ENCODE assay signal across 32 cellular contexts in the genomic region with DNA sequence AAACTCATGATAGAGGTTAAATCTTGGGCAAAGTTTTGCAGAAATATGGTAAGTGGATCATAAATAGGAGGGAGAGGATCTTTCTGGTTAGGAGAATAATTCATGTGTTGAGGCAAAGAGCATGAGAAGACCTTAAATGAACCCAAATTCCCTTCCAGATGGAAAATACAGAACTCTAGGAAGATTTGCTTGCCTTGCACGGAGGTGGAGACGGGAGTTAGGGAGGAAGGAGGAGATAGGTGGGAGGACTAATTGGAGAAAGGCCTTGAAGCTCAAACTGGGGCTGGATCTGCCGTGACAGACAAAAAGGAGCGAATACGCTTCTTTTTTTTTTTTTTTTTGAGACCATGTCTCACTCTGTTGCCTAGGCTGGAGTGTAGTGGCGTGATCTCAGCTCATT. TPM values are rescaled to one million over a fixed set of nuclear protein-coding genes. Genes with fewer than 3 reads are reported as not detected.
"Had no signal": no experiment of that assay in that cellular context is flagged by ENCODE, and none has a peak within 500 bp of the region (broad histone marks: within the 10 kb centered on the region; RNA-seq: fewer than 3 reads in every experiment).

No MANE protein-coding gene starts in this region.

- H3K9me3 ChIP-seq: colonic mucosa, esophagus muscularis mucosa, left lung, right lobe of liver, transverse colon had no signal

- ATAC-seq: activated naive CD4-positive, alpha-beta T cell treated with anti-CD3 and anti-CD28 coated beads, Interleukin-2, amount 50 U/mL, for 72 hours; activated T-helper 17 cell treated with anti-CD3 and anti-CD28 coated beads, Interleukin-2, amount 50 U/mL, for 72 hours; effector memory CD8-positive, alpha-beta T cell; left lung; natural killer cell; right lobe of liver; stimulated activated effector memory CD8-positive, alpha-beta T cell treated with anti-CD3 and anti-CD28 coated beads, Interleukin-12 subunit alpha, Interleukin-12 subunit beta, amount 100 ng/mL, for 72 hours; stimulated activated naive CD8-positive, alpha-beta T cell treated with anti-CD3 and anti-CD28 coated beads, Interleukin-15, amount 100 ng/mL, for 72 hours had no signal

- H3K27ac Mint-ChIP-seq: activated naive CD4-positive, alpha-beta T cell treated with anti-CD3 and anti-CD28 coated beads, Interleukin-2, amount 50 U/mL, for 72 hours; activated T-cell treated with anti-CD3 and anti-CD28 coated beads, Interleukin-2, amount 50 U/mL, for 24 hours; effector memory CD8-positive, alpha-beta T cell; immature natural killer cell; natural killer cell; stimulated activated effector memory CD8-positive, alpha-beta T cell treated with anti-CD3 and anti-CD28 coated beads, Interleukin-12 subunit alpha, Interleukin-12 subunit beta, amount 100 ng/mL, for 72 hours; stimulated activated naive CD8-positive, alpha-beta T cell treated with anti-CD3 and anti-CD28 coated beads, Interleukin-15, amount 100 ng/mL, for 72 hours had no signal

- H3K4me1 ChIP-seq: parathyroid adenoma, right lobe of liver had no signal

- H3K4me1 Mint-ChIP-seq: central memory CD8-positive, alpha-beta T cell; immature natural killer cell; natural killer cell had no signal

- H3K4me2 ChIP-seq: hepatocyte had no signal

- H3K27ac ChIP-seq: colonic mucosa, dorsolateral prefrontal cortex, esophagus muscularis mucosa, hepatocyte, parathyroid adenoma, right lobe of liver, skin epidermis, transverse colon had no signal

- H3K4me3 ChIP-seq: colonic mucosa, dorsolateral prefrontal cortex, esophagus muscularis mucosa, hepatocyte, right lobe of liver, skin epidermis, transverse colon had no signal

- H3K9ac ChIP-seq: parathyroid adenoma had no signal

- H3K36me3 ChIP-seq: colonic mucosa, esophagus muscularis mucosa, left lung, right lobe of liver, transverse colon had no signal

- H3K9me3 Mint-ChIP-seq: activated naive CD4-positive, alpha-beta T cell treated with anti-CD3 and anti-CD28 coated beads, Interleukin-2, amount 50 U/mL, for 72 hours; activated T-cell treated with anti-CD3 and anti-CD28 coated beads, Interleukin-2, amount 50 U/mL, for 24 hours; activated T-helper 17 cell treated with anti-CD3 and anti-CD28 coated beads, Interleukin-2, amount 50 U/mL, for 72 hours; central memory CD8-positive, alpha-beta T cell; effector memory CD8-positive, alpha-beta T cell; immature natural killer cell; natural killer cell; stimulated activated effector memory CD8-positive, alpha-beta T cell treated with anti-CD3 and anti-CD28 coated beads, Interleukin-12 subunit alpha, Interleukin-12 subunit beta, amount 100 ng/mL, for 72 hours; stimulated activated naive CD8-positive, alpha-beta T cell treated with anti-CD3 and anti-CD28 coated beads, Interleukin-15, amount 100 ng/mL, for 72 hours had no signal

- H3K36me3 Mint-ChIP-seq: activated naive CD4-positive, alpha-beta T cell treated with anti-CD3 and anti-CD28 coated beads, Interleukin-2, amount 50 U/mL, for 72 hours; immature natural killer cell; natural killer cell; stimulated activated effector memory CD8-positive, alpha-beta T cell treated with anti-CD3 and anti-CD28 coated beads, Interleukin-12 subunit alpha, Interleukin-12 subunit beta, amount 100 ng/mL, for 72 hours had no signal

- DNase-seq: activated CD4-positive, alpha-beta T cell treated with anti-CD3 and anti-CD28 coated beads for 1 hour; activated CD8-positive, alpha-beta memory T cell treated with anti-CD3 and anti-CD28 coated beads for 24 hours; activated CD8-positive, alpha-beta memory T cell treated with anti-CD3 and anti-CD28 coated beads, Interleukin-2, amount 50 U/mL, for 4 hours; activated T-cell treated with anti-CD3 and anti-CD28 coated beads, Interleukin-2, amount 50 U/mL, for 24 hours; aorta; colonic mucosa; dorsolateral prefrontal cortex; effector memory CD8-positive, alpha-beta T cell; glutamatergic neuron; immature natural killer cell; kidney glomerular epithelial cell; left lung; mammary epithelial cell; midbrain; natural killer cell; right lobe of liver; stimulated activated CD4-positive, alpha-beta T cell treated with anti-CD3 and anti-CD28 coated beads, Interleukin-2, amount 100 ng/mL, for 24 hours; stimulated activated naive CD8-positive, alpha-beta T cell treated with anti-CD3 and anti-CD28 coated beads, Interleukin-15, amount 100 ng/mL, for 72 hours; T-helper 9 cell; transverse colon had no signal

- H3K4me3 Mint-ChIP-seq: activated T-cell treated with anti-CD3 and anti-CD28 coated beads, Interleukin-2, amount 50 U/mL, for 24 hours; activated T-helper 17 cell treated with anti-CD3 and anti-CD28 coated beads, Interleukin-2, amount 50 U/mL, for 72 hours; central memory CD8-positive, alpha-beta T cell; effector memory CD8-positive, alpha-beta T cell; immature natural killer cell; natural killer cell; stimulated activated effector memory CD8-positive, alpha-beta T cell treated with anti-CD3 and anti-CD28 coated beads, Interleukin-12 subunit alpha, Interleukin-12 subunit beta, amount 100 ng/mL, for 72 hours; stimulated activated naive CD8-positive, alpha-beta T cell treated with anti-CD3 and anti-CD28 coated beads, Interleukin-15, amount 100 ng/mL, for 72 hours had no signal

- H3K27me3 ChIP-seq: colonic mucosa, esophagus muscularis mucosa, hepatocyte, right lobe of liver had no signal

- H2AFZ ChIP-seq: hepatocyte, parathyroid adenoma had no signal

RNA-seq across cellular contexts. Expression of a gene that starts 5.9 kb away (rescaled TPM):
- total RNA-seq: T-helper 1 cell treated with Interleukin-12 subunit alpha and Interleukin-12 subunit beta and Interleukin-4 antibody, amounts not matched to agents 30 ng/mL and 1 ng/mL, for 36 hours had no signal
- polyA plus RNA-seq: immature natural killer cell had no signal

RNA-seq across cellular contexts. Expression of a gene that starts 54.7 kb away (rescaled TPM):
- total RNA-seq: activated naive CD4-positive, alpha-beta T cell treated with anti-CD3 and anti-CD28 coated beads, Interleukin-2, amount 50 U/mL, for 72 hours; activated T-helper 17 cell treated with anti-CD3 and anti-CD28 coated beads, Interleukin-2, amount 50 U/mL, for 72 hours; endothelial cell of umbilical vein; frontal cortex; hepatocyte; left lung; mammary epithelial cell; pulmonary artery endothelial cell; right lobe of liver; T-helper 1 cell treated with Interleukin-12 subunit alpha and Interleukin-12 subunit beta and Interleukin-4 antibody, amounts not matched to agents 30 ng/mL and 1 ng/mL, for 36 hours had no signal
- polyA plus RNA-seq: aorta, endothelial cell of umbilical vein, hepatocyte, mammary epithelial cell had no signal
